In genomic region chr18:34929336-34929780, GRCh38 we compare ENCODE assay signal across 13 cellular contexts.
DNase-seq lines count a peak whose midpoint lies in the region; ATAC-seq, FAIRE-seq and TF ChIP-seq lines count a peak whose summit lies in the region.
"Had no signal": no experiment of that assay in that cellular context is flagged by ENCODE, and none has a peak within 500 bp of the region (broad histone marks: within the 10 kb centered on the region; RNA-seq: fewer than 3 reads in every experiment).

No MANE protein-coding gene starts in this region.

- no peak overlapping the region for H3T11ph ChIP-seq in H9 (ENCODE audit: low read length)

- no peak overlapping the region for H3K4me3 Mint-ChIP-seq in H9

- no TSS peak for BruUV-seq in Panc1 (replicated peaks; lab: Mats Ljungman, UMichigan)

- no peak overlapping the region for H2AK5ac ChIP-seq in H9 (ENCODE audit: insufficient read length, low read length)

- H3K18ac ChIP-seq in H9 (ENCODE audit: insufficient read length, low read depth, low read length): no peak overlapping the region

- no peaks in the 10 kb centered on the region for H3K23me2 ChIP-seq in H9 (ENCODE audit: insufficient read length, low read depth, low read length, poor library complexity, severe bottlenecking)

- no peaks in the 10 kb centered on the region for H3K79me1 ChIP-seq in H9 (ENCODE audit: insufficient read depth, low read depth, low read length, poor library complexity, severe bottlenecking)

- H4K20me1 ChIP-seq in H9 (ENCODE audit: control insufficient read depth, insufficient read depth, insufficient read length): no peaks in the 10 kb centered on the region

- H3K9me3 ChIP-seq in Panc1 (ENCODE audit: control insufficient read depth, insufficient read depth, low read depth, low read length): no peaks in the 10 kb centered on the region
- H3K9me3 ChIP-seq in small intestine (ENCODE audit: control insufficient read depth, low read depth): no peaks in the 10 kb centered on the region
- no peaks in the 10 kb centered on the region for H3K9me3 ChIP-seq in H9 (ENCODE audit: control insufficient read depth, low read depth, low read length)
- H3K9me3 ChIP-seq: spleen had no signal

- no peak overlapping the region for H4K5ac ChIP-seq in H9 (ENCODE audit: insufficient read length, low read depth, low read length)

- no peak for FAIRE-seq in small intestine (lab: Jason Lieb, UNC)
- FAIRE-seq: H1, kidney had no signal

- H3K14ac ChIP-seq in H9 (ENCODE audit: insufficient read depth, low read length): no peak overlapping the region

- POLR2A ChIA-PET in Panc1 (lab: Charles Lee): no interaction called here

- H3K36me3 ChIP-seq in Panc1 (ENCODE audit: control insufficient read depth, insufficient read depth, low read length) (no peaks in the 10 kb centered on the region), small intestine (ENCODE audit: control insufficient read depth in 2 of 2, insufficient read depth in 2 of 2, low read length in 2 of 2) (no peaks in the 10 kb centered on the region)
- H3K36me3 ChIP-seq: spleen had no signal

- H3K27ac ChIP-seq in Panc1 (ENCODE audit: low read length) (0 out of 2 replicates have a peak overlapping the region, but pooled peaks have one; percentile 17), small intestine (ENCODE audit: low read depth in 1 of 2, low read length in 1 of 2) (no peak overlapping the region), H9 (ENCODE audit: insufficient read length, low read depth, low read length) (no peak overlapping the region)
- H3K27ac ChIP-seq: spleen had no signal

- H2BK12ac ChIP-seq in H9 (ENCODE audit: insufficient read length, low read depth, low read length): no peak overlapping the region

- H3K27ac Mint-ChIP-seq in H9: no peak overlapping the region

- H3K9ac ChIP-seq in H9 (ENCODE audit: extremely low read depth, insufficient read length, low read length): no peak overlapping the region

- in situ Hi-C loops in Panc1 (cut with HindIII; ENCODE audit: low pct_unique_long_range_greater_than_20kb, low sequenced_read_pairs): no loop called here

- H3K4me1 ChIP-seq in Panc1 (ENCODE audit: control insufficient read depth, insufficient read depth, low read length) (no peaks in the 10 kb centered on the region; the same call in 1 of the 2 replicates), small intestine (ENCODE audit: control insufficient read depth in 2 of 2, insufficient read depth in 1 of 2, low read depth in 1 of 2, low read length in 1 of 2) (peaks cover 2 to 3% of the 10 kb centered on the region in 2 donors), H9 (ENCODE audit: insufficient read depth, low read length) (no peaks in the 10 kb centered on the region)
- H3K4me1 ChIP-seq: spleen had no signal

- no peak overlapping the region for H2AFZ ChIP-seq in H9 (ENCODE audit: low read length)

- TF ChIP-seq CTCF in Panc1 (IDR thresholded peaks at IDR 0.05) (no peak), H9 (conservative IDR thresholded peaks at IDR 0.05) (no peak)

- CTCF ChIA-PET in Panc1 (lab: Charles Lee): no interaction called here

- no peaks in the 10 kb centered on the region for H3K36me3 Mint-ChIP-seq in H9 (ENCODE audit: insufficient read depth in 1 of 3, low read depth in 3 of 3)

- H4K8ac ChIP-seq in H9 (replicated peaks; ENCODE audit: insufficient read length, low read depth, low read length): no peak overlapping the region

- no peak overlapping the region for H3K4me3 ChIP-seq in Panc1 (ENCODE audit: low read depth in 2 of 2, low read length in 2 of 2)
- no peak overlapping the region for H3K4me3 ChIP-seq in small intestine (ENCODE audit: low read depth in 1 of 2, low read length in 2 of 2)
- H3K4me3 ChIP-seq: spleen had no signal

- H3K23ac ChIP-seq in H9 (ENCODE audit: insufficient read length, low read depth, low read length): no peak overlapping the region

- intact Hi-C loops in Panc1 (cut with micrococcal nuclease; ENCODE audit: unreplicated experiment): no loop called here

- WGBS in small intestine, 3 donors: 64 to 72% (median 69%) methylated on average over 2 of the region's 2 CpGs
- no CpG with 5 or more reads among the region's 2 CpGs for WGBS in H9 (ENCODE audit: extremely low coverage, insufficient read length, low lambda C conversion rate)

- H3K4ac ChIP-seq in H9 (ENCODE audit: low read depth, low read length): no peak overlapping the region

- H2BK20ac ChIP-seq in H9 (ENCODE audit: low read depth, low read length, poor library complexity, severe bottlenecking): no peak overlapping the region

- H4K91ac ChIP-seq in H9 (ENCODE audit: insufficient read length, low read depth, low read length): no peak overlapping the region

- DNase-seq in NCI-H1417 (lab: John Stamatoyannopoulos, UW): peak in 2 of 3 experiments; percentile 8 to 60
- DNase-seq in NCI-H1417 treated with DMSO at 0.1 percent for 48 hours (lab: John Stamatoyannopoulos, UW): no peak
- peak; percentile 66 for DNase-seq in Panc1 (ENCODE audit: low read depth, low spot score)
- peak; percentile 63 for DNase-seq in fibroblast of gingiva (ENCODE audit: low read depth)
- DNase-seq in small intestine: peak; percentile 27
- DNase-seq in H9: no peak
- no peak for DNase-seq in DMS 273 treated with DMSO at 0.1 percent for 48 hours (lab: John Stamatoyannopoulos, UW)
- no peak for DNase-seq in NOMO-1 treated with DMSO at 0.1 percent for 48 hours (lab: John Stamatoyannopoulos, UW; ENCODE audit: unreplicated experiment)
- DNase-seq: 8988T; activated CD8-positive, alpha-beta memory T cell treated with anti-CD3 and anti-CD28 coated beads for 24 hours; kidney; spleen had no signal

- no peaks in the 10 kb centered on the region for H3K27me3 Mint-ChIP-seq in H9 (ENCODE audit: low read depth)

- H3K4me2 ChIP-seq in H9 (ENCODE audit: insufficient read depth, insufficient read length, low read length): no peak overlapping the region

- peaks cover 4 to 6% of the 10 kb centered on the region in 2 experiments; a peak in 3 of 4 replicates for H3K4me1 Mint-ChIP-seq in H9

- H3K27me3 ChIP-seq in Panc1 (ENCODE audit: control insufficient read depth, insufficient read depth, low read length) (no peaks in the 10 kb centered on the region), small intestine (ENCODE audit: control insufficient read depth in 2 of 2, insufficient read depth in 2 of 2, low read length in 2 of 2) (no peaks in the 10 kb centered on the region), H9 (ENCODE audit: insufficient read depth, low read length) (no peaks in the 10 kb centered on the region)
- H3K27me3 ChIP-seq: spleen had no signal

- no peak overlapping the region for H3K56ac ChIP-seq in H9 (ENCODE audit: insufficient read length, low read depth, low read length)

- ATAC-seq in Panc1: peak; percentile 89

- H3K79me2 ChIP-seq in H9 (ENCODE audit: insufficient read depth, low read length): no peaks in the 10 kb centered on the region

- H3K9me3 Mint-ChIP-seq in H9: no peaks in the 10 kb centered on the region

- no peak overlapping the region for H2BK120ac ChIP-seq in H9 (ENCODE audit: low read depth, low read length, poor library complexity, severe bottlenecking)

- H2BK15ac ChIP-seq in H9 (ENCODE audit: low read depth, low read length): no peak overlapping the region

- no peak overlapping the region for H2BK5ac ChIP-seq in H9 (ENCODE audit: insufficient read length, low read length)

Comparison
In these comparisons a context has a peak if more than half of its experiments do, and no peak if none do; other contexts are left out.
1. DNase-seq: peak in NCI-H1417 (2 of 3), Panc1 (single experiment), fibroblast of gingiva (single experiment) and small intestine (single experiment); none in NCI-H1417 treated with DMSO at 0.1 percent for 48 hours (single experiment), H9 (single experiment), DMS 273 treated with DMSO at 0.1 percent for 48 hours (single experiment) and NOMO-1 treated with DMSO at 0.1 percent for 48 hours (single experiment).